In the genomic region with DNA sequence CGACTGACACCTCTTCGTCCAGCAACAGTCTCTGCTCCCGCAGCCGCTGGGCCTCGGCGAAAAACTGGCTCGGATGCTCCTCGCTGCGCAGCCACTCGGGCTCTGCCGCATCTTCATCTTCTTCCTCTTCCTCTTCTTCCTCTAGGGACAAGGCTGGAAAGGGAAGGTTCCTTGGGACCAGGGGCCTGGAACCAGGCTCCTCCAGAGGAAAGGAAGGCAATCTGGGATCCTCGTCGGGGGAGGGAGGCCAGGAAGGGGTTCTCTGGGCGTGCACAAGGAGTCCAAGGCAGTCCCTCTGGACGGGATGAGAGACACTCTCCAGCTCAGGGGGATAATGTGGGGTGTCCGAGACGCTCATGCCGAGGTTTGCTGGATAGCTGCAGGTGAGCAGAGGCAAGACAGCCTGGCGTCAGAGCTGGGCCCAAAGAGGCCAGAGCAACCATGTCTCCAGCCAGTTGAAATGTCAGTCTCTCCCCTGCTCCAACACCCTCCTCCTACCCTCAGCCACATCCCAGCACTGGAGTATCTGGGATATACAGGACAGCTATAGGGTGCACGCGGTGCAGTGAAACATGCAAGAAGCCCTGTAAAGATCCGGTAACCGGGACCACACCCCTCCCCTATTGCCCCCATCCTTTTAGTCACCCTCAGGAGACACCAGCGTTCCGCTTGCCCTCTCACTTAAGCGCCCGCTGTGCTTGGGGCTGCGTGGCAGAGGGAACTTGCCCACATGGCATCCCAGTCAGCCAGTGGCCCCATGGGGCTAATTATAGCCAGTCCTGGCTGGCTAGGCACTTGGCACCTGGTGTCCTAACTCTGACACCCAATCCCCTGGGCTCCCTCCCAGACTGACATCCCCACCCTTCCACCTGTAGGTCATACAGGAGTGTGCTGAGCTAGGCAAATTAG, we compare ENCODE assay signal across 10 cellular contexts. TPM values are rescaled to one million over a fixed set of nuclear protein-coding genes. Genes with fewer than 3 reads are reported as not detected.
DNase-seq lines count a peak whose midpoint lies in the region; TF ChIP-seq lines count a peak whose summit lies in the region.
"Had no signal": no experiment of that assay in that cellular context is flagged by ENCODE, and none has a peak within 500 bp of the region (broad histone marks: within the 10 kb centered on the region; RNA-seq: fewer than 3 reads in every experiment).

A gene with protein sequence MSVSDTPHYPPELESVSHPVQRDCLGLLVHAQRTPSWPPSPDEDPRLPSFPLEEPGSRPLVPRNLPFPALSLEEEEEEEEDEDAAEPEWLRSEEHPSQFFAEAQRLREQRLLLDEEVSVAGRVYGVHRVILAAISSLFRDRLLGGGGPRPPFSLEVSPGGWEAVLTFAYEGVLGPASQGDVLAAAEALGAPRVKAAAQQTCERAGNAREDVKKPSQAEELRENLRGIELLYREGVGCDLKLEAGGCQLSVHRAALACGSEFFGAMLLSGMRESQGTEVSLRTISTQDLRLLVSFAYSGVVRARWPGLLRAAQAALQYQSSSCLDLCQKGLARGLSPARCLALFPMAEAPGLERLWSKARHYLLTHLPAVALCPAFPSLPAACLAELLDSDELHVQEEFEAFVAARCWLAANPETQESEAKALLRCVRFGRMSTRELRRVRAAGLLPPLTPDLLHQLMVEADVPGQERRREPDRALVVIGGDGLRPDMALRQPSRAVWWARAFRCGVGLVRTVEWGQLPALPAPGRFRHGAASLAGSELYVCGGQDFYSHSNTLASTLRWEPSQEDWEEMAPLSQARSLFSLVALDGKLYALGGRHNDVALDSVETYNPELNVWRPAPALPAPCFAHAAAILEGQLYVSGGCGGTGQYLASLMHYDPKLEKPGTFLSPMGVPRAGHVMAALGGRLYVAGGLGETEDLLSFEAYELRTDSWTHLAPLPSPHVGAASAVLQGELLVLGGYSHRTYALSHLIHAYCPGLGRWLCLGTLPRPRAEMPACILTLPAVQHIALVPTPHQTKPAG (minus strand): TSS at position 713 of the 909 bp plus-strand sequence. CDS start 355 bp downstream, at position 358.

- in situ Hi-C loops in GM13976 (cut with MboI; ENCODE audit: low sequenced_read_pairs, unreplicated experiment), result no loop called here

- WGBS in tibial nerve, 2 donors, result 50 to 61% methylated on average over 21 to 28 of the region's 28 CpGs

- H3K36me3 ChIP-seq in tibial nerve, result no peaks in the 10 kb centered on the region
- H3K36me3 ChIP-seq: adrenal gland had no signal

- DNase-seq in NCI-H524 (lab: John Stamatoyannopoulos, UW) (peak; percentile 30 to 69), epithelial cell of proximal tubule (ENCODE audit: low read depth) (no peak), myocyte (ENCODE audit: low read depth) (peak; percentile 46), tibial nerve (ENCODE audit: low spot score in 2 of 2) (no peak), HUDEP-2 (lab: John Stamatoyannopoulos, UW; ENCODE audit: unreplicated experiment in 76 of 76) (no peak), GM13976 (ENCODE audit: low spot score) (no peak)
- DNase-seq in stimulated activated CD4-positive, alpha-beta T cell treated with anti-CD3 and anti-CD28 coated beads, Interleukin-2, amount 100 ng/mL, for 24 hours, result no peak
- DNase-seq: DMS53 had no signal

- H3K4me3 ChIP-seq in epithelial cell of proximal tubule (ENCODE audit: low read depth, low read length), result peak within 1 kb of the TSS; percentile 37
- peak within 1 kb of the TSS; percentile 4 to 50 (median 34) for H3K4me3 ChIP-seq in tibial nerve

- no peak for TF ChIP-seq CTCF in epithelial cell of proximal tubule (conservative IDR thresholded peaks at IDR 0.05; ENCODE audit: low read depth, low read length)
- no peak for TF ChIP-seq CTCF in tibial nerve (IDR thresholded peaks at IDR 0.05)
- TF ChIP-seq CTCF in GM13976 (IDR thresholded peaks at IDR 0.05; ENCODE audit: borderline replicate concordance, control extremely low read depth, extremely low read depth, insufficient read depth, missing control alignments), result no peak

- no peaks in the 10 kb centered on the region for H3K27me3 ChIP-seq in tibial nerve
- H3K27me3 ChIP-seq: adrenal gland had no signal

- no peak for TF ChIP-seq EP300 in tibial nerve (IDR thresholded peaks at IDR 0.05)

- peaks cover 0 to 27% (median 10%) of the 10 kb centered on the region in 4 donors for H3K4me1 ChIP-seq in tibial nerve
- H3K4me1 ChIP-seq: adrenal gland had no signal

- no peak for TF ChIP-seq POLR2A in tibial nerve (IDR thresholded peaks at IDR 0.05)

- no peaks in the 10 kb centered on the region for H3K9me3 ChIP-seq in tibial nerve
- H3K9me3 ChIP-seq: adrenal gland had no signal

- peak within 1 kb of the TSS; percentile 47 to 87 (median 74) for H3K27ac ChIP-seq in tibial nerve

RNA-seq across cellular contexts. Expression of the gene that starts here (rescaled TPM):
- under 0.01 and 0.17 TPM in 2 replicates for total RNA-seq in epithelial cell of proximal tubule
- total RNA-seq in myocyte, result 0.05 and 0.16 TPM in 2 replicates
- 0.01 TPM for polyA plus RNA-seq in myocyte (2012)
- 1 to 10 TPM; 1.2 to 4.5 (median 1.8) TPM for total RNA-seq in tibial nerve
- total RNA-seq: H4 had no signal

Comparison
In these comparisons a context has a peak if more than half of its experiments do, and no peak if none do; other contexts are left out.
1. Peak in DNase-seq in myocyte; RNA of the gene not detected or under 1 TPM.
2. DNase-seq: peak in NCI-H524 (2 of 2); none in epithelial cell of proximal tubule (single experiment), tibial nerve (0 of 2), HUDEP-2 (0 of 76), GM13976 (single experiment) and stimulated activated CD4-positive, alpha-beta T cell treated with anti-CD3 and anti-CD28 coated beads, Interleukin-2, amount 100 ng/mL, for 24 hours (0 of 2).